Comparison of ENCODE assay signal across 2 cellular contexts in the genomic region with DNA sequence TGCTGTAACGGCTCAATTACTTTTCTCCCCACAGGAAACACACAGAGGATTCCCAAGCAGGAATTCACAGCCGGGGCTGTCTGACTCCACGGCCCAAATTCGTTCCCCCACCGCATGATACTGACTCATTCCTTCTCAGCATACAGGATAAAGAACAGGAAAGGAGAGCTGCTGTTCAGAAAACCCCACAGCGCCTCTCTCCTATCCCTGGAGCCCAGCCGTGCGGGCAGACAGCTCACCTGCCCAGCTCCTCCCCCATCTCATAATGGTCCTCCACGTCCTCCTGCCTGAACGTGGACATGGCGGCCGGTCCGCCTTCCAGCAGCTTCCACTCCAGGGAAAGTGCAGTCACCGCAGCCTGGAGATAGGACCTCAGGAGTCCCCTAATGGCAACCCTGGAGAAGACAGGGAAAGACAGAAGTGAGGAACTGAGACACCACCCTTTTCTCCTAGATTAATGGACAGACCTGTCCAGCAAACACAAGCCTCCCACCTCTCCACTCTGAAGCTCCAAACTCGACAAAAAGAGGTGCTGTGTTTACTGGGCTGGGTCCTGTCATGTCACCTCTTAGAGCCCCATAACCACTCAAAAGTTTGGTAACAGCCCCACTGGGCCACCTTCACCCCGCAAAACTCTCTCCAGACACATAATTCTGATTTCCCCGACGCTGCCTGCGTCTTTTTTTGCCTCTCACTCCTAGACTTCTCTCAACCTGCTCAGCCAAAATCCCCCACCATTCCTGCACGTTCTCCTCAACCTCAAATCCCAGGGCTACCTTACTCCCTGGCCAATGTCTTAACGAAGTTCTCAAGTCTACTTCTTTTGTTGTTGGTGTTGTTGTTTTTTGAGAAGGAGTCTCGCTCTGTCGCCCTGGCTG.
TF ChIP-seq lines count a peak whose summit lies in the region.

No MANE protein-coding gene starts in this region.

TF ChIP-seq in A549, 52 proteins besides CTCF, POLR2A, EP300 and RAD21 (continued from another document):
- TF ChIP-seq RNF2 (IDR thresholded peaks at IDR 0.05; ENCODE audit: borderline replicate concordance, low read depth) (no peak), HOXB13 (CRISPR knock-in tag; IDR thresholded peaks at IDR 0.05; ENCODE audit: low read depth) (no peak), HDAC2 (IDR thresholded peaks at IDR 0.05) (no peak), NPAS2 (CRISPR knock-in tag; IDR thresholded peaks at IDR 0.05; ENCODE audit: borderline replicate concordance) (no peak), ZNF302 (CRISPR knock-in tag; IDR thresholded peaks at IDR 0.05) (no peak), EHF (CRISPR knock-in tag; IDR thresholded peaks at IDR 0.05) (0 out of 2 replicates have a peak, but pooled peaks have one; percentile 36)

TF ChIP-seq in HEK293, 187 proteins besides CTCF, POLR2A, EP300 and RAD21 (continued from another document):
- no peak for TF ChIP-seq ZNF311 (tag by site-specific recombination; IDR thresholded peaks at IDR 0.05; ENCODE audit: borderline replicate concordance)
- TF ChIP-seq, protein P1, sequence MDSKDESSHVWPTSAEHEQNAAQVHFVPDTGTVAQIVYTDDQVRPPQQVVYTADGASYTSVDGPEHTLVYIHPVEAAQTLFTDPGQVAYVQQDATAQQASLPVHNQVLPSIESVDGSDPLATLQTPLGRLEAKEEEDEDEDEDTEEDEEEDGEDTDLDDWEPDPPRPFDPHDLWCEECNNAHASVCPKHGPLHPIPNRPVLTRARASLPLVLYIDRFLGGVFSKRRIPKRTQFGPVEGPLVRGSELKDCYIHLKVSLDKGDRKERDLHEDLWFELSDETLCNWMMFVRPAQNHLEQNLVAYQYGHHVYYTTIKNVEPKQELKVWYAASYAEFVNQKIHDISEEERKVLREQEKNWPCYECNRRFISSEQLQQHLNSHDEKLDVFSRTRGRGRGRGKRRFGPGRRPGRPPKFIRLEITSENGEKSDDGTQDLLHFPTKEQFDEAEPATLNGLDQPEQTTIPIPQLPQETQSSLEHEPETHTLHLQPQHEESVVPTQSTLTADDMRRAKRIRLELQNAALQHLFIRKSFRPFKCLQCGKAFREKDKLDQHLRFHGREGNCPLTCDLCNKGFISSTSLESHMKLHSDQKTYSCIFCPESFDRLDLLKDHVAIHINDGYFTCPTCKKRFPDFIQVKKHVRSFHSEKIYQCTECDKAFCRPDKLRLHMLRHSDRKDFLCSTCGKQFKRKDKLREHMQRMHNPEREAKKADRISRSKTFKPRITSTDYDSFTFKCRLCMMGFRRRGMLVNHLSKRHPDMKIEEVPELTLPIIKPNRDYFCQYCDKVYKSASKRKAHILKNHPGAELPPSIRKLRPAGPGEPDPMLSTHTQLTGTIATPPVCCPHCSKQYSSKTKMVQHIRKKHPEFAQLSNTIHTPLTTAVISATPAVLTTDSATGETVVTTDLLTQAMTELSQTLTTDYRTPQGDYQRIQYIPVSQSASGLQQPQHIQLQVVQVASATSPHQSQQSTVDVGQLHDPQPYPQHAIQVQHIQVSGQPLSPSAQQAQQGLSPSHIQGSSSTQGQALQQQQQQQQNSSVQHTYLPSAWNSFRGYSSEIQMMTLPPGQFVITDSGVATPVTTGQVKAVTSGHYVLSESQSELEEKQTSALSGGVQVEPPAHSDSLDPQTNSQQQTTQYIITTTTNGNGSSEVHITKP (tag by site-specific recombination; IDR thresholded peaks at IDR 0.05) = peak; percentile 52
- 0 out of 2 replicates have a peak, but pooled peaks have one; percentile 18 for TF ChIP-seq ZIC2 (tag by site-specific recombination; IDR thresholded peaks at IDR 0.05)
- TF ChIP-seq ZNF121 (tag by site-specific recombination; IDR thresholded peaks at IDR 0.05) = peak; percentile 78
- no peak for TF ChIP-seq SETDB1 (IDR thresholded peaks at IDR 0.05; ENCODE audit: insufficient read length, low read length)
- TF ChIP-seq PRDM1 (tag by site-specific recombination; IDR thresholded peaks at IDR 0.05) = peak; percentile 87
- TF ChIP-seq, protein P2, sequence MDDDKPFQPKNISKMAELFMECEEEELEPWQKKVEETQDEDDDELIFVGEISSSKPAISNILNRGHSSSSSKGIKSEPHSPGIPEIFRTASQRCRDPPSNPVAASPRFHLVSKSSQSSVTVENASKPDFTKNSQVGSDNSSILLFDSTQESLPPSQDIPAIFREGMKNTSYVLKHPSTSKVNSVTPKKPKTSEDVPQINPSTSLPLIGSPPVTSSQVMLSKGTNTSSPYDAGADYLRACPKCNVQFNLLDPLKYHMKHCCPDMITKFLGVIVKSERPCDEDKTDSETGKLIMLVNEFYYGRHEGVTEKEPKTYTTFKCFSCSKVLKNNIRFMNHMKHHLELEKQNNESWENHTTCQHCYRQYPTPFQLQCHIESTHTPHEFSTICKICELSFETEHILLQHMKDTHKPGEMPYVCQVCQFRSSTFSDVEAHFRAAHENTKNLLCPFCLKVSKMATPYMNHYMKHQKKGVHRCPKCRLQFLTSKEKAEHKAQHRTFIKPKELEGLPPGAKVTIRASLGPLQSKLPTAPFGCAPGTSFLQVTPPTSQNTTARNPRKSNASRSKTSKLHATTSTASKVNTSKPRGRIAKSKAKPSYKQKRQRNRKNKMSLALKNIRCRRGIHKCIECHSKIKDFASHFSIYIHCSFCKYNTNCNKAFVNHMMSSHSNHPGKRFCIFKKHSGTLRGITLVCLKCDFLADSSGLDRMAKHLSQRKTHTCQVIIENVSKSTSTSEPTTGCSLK (tag by site-specific recombination; IDR thresholded peaks at IDR 0.05) = no peak
- TF ChIP-seq IKZF3 (tag by site-specific recombination; IDR thresholded peaks at IDR 0.05) = peak; percentile 30; the same call in 1 of the 2 replicates
- TF ChIP-seq, protein P3, sequence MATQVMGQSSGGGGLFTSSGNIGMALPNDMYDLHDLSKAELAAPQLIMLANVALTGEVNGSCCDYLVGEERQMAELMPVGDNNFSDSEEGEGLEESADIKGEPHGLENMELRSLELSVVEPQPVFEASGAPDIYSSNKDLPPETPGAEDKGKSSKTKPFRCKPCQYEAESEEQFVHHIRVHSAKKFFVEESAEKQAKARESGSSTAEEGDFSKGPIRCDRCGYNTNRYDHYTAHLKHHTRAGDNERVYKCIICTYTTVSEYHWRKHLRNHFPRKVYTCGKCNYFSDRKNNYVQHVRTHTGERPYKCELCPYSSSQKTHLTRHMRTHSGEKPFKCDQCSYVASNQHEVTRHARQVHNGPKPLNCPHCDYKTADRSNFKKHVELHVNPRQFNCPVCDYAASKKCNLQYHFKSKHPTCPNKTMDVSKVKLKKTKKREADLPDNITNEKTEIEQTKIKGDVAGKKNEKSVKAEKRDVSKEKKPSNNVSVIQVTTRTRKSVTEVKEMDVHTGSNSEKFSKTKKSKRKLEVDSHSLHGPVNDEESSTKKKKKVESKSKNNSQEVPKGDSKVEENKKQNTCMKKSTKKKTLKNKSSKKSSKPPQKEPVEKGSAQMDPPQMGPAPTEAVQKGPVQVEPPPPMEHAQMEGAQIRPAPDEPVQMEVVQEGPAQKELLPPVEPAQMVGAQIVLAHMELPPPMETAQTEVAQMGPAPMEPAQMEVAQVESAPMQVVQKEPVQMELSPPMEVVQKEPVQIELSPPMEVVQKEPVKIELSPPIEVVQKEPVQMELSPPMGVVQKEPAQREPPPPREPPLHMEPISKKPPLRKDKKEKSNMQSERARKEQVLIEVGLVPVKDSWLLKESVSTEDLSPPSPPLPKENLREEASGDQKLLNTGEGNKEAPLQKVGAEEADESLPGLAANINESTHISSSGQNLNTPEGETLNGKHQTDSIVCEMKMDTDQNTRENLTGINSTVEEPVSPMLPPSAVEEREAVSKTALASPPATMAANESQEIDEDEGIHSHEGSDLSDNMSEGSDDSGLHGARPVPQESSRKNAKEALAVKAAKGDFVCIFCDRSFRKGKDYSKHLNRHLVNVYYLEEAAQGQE (tag by site-specific recombination; IDR thresholded peaks at IDR 0.05) = peak; percentile 25; the same call in 1 of the 2 replicates
- TF ChIP-seq ZNF600 (tag by site-specific recombination; IDR thresholded peaks at IDR 0.05) = peak; percentile 67
